Comparison of ENCODE assay signal across 1 cellular context in the genomic region with DNA sequence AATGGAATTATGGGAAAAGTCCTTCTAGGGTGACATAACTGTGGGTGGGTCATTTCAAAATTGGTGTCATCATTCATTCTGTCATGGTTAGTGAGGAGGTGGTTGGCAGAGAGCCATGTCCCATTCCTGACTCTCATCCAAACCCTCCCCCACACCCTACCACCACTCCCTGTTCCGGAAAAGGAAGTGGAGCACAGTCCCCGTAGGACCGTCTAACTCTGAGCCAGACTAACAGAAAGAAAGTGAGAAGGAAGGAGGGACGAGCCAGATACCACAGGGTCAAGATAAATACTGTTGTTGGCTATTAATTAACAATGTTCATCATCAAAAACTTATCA.
A peak's percentile ranks its signal among the peaks of the same experiment; 100 is the strongest.
TF ChIP-seq lines count a peak whose summit lies in the region.

No MANE protein-coding gene starts in this region.

TF ChIP-seq in HepG2, 621 proteins besides CTCF, POLR2A, EP300 and RAD21:
- TF ChIP-seq ZNF143 (CRISPR knock-in tag; IDR thresholded peaks at IDR 0.05) (peak; percentile 50; the same call in 1 of the 2 replicates), HOXA5 (CRISPR knock-in tag; IDR thresholded peaks at IDR 0.05) (peak; percentile 95), RXRB (CRISPR knock-in tag; IDR thresholded peaks at IDR 0.05; ENCODE audit: borderline replicate concordance) (no peak), BHLHE40 (IDR thresholded peaks at IDR 0.05; ENCODE audit: low read length) (no peak), SMAD1 (CRISPR knock-in tag; IDR thresholded peaks at IDR 0.05; ENCODE audit: borderline replicate concordance, low read depth) (no peak), FOSL2 (CRISPR knock-in tag; IDR thresholded peaks at IDR 0.05) (peak; percentile 27; the same call in 1 of the 2 replicates), KDM4B (CRISPR knock-in tag; IDR thresholded peaks at IDR 0.05) (no peak), ZBTB3 (CRISPR knock-in tag; IDR thresholded peaks at IDR 0.05; ENCODE audit: borderline replicate concordance, low read depth) (no peak), THAP11 (CRISPR knock-in tag; IDR thresholded peaks at IDR 0.05) (0 out of 2 replicates have a peak, but pooled peaks have one; percentile 15), NFKBIZ (CRISPR knock-in tag; IDR thresholded peaks at IDR 0.05) (no peak)
- TF ChIP-seq, protein P1, sequence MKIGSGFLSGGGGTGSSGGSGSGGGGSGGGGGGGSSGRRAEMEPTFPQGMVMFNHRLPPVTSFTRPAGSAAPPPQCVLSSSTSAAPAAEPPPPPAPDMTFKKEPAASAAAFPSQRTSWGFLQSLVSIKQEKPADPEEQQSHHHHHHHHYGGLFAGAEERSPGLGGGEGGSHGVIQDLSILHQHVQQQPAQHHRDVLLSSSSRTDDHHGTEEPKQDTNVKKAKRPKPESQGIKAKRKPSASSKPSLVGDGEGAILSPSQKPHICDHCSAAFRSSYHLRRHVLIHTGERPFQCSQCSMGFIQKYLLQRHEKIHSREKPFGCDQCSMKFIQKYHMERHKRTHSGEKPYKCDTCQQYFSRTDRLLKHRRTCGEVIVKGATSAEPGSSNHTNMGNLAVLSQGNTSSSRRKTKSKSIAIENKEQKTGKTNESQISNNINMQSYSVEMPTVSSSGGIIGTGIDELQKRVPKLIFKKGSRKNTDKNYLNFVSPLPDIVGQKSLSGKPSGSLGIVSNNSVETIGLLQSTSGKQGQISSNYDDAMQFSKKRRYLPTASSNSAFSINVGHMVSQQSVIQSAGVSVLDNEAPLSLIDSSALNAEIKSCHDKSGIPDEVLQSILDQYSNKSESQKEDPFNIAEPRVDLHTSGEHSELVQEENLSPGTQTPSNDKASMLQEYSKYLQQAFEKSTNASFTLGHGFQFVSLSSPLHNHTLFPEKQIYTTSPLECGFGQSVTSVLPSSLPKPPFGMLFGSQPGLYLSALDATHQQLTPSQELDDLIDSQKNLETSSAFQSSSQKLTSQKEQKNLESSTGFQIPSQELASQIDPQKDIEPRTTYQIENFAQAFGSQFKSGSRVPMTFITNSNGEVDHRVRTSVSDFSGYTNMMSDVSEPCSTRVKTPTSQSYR (CRISPR knock-in tag; IDR thresholded peaks at IDR 0.05; ENCODE audit: borderline replicate concordance), result peak; percentile 59; the same call in 1 of the 2 replicates
- TF ChIP-seq, protein P2, sequence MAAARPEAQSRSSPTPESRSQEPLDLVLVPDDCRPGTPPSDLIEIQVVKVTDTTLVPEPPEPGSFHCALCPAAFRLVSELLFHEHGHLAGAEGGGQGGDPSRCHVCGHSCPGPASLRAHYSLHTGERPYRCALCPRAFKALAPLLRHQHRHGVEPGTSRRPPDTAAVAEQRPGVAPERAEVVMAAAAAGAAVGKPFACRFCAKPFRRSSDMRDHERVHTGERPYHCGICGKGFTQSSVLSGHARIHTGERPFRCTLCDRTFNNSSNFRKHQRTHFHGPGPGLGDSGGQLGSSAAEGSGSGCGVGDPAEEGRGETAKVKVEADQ (CRISPR knock-in tag; IDR thresholded peaks at IDR 0.05; ENCODE audit: borderline replicate concordance), result no peak
TF ChIP-seq in HepG2: peak in this region for 5.
